11 cellular contexts compared by ENCODE assay signal in the genomic region with DNA sequence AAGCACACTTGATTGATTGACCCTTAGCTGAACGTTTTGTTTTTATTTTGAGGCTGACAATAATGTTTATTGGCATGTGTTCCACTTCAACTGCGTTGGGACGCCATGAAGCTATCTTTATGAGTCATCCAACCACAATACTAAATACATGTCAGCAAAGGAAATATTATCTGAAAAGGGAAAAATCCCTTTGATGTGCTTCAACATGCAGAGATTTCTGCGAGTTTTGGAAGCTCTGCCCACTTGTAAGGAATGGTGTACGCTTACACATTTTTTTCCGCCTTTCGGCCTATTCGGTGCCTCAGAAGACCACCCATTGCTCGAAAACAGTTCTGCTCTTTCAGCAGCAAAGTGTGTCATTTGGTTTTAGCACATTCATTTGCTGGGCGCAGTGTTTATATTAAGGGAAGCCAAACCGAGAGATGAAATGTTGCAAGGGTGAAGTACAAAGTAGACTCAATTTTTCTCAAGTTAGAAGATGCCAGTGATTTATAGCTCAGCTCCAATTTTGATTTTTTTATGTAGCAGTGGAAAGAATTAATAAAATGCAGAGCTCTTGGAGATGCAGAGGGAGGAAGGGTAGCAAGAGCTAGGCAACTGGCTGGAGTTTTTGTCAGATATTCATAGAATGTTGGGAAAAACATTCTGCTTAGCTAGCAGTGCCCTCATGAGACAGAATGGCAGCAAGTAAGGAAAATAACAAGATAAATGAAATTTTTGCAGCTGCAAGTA.
DNase-seq lines count a peak whose midpoint lies in the region; ATAC-seq and TF ChIP-seq lines count a peak whose summit lies in the region.
"Had no signal": no experiment of that assay in that cellular context is flagged by ENCODE, and none has a peak within 500 bp of the region (broad histone marks: within the 10 kb centered on the region; RNA-seq: fewer than 3 reads in every experiment).

No MANE protein-coding gene starts in this region.

- H3K4me1 Mint-ChIP-seq in nephron progenitor cell (peaks cover 84% of the 10 kb centered on the region), progenitor cell of endocrine pancreas (ENCODE audit: low read depth) (no peaks in the 10 kb centered on the region)
- H3K4me1 Mint-ChIP-seq in activated CD4-positive, alpha-beta memory T cell treated with anti-CD3 and anti-CD28 coated beads for 36 hours (ENCODE audit: low read depth), result no peaks in the 10 kb centered on the region

- CTCF ChIA-PET in mammary epithelial cell (lab: Charles Lee; ENCODE audit: low non-redundant PET), result no interaction called here
- CTCF ChIA-PET in activated CD4-positive, alpha-beta memory T cell treated with anti-CD3 and anti-CD28 coated beads for 36 hours (lab: Charles Lee), result no interaction called here

- H3K4me3 Mint-ChIP-seq in nephron progenitor cell (no peak overlapping the region), progenitor cell of endocrine pancreas (ENCODE audit: low read depth) (no peak overlapping the region)
- H3K4me3 Mint-ChIP-seq in activated CD4-positive, alpha-beta memory T cell treated with anti-CD3 and anti-CD28 coated beads for 36 hours, result no peak overlapping the region

- H2AFZ ChIP-seq in mammary epithelial cell (ENCODE audit: low read depth, low read length), result no peak overlapping the region

- H3K4me1 ChIP-seq in mammary epithelial cell (ENCODE audit: insufficient read depth, low read length), result peaks cover 9% of the 10 kb centered on the region

- dilution Hi-C loops in mammary epithelial cell (cut with HindIII; ENCODE audit: low sequenced_read_pairs), result no loop called here

- WGBS in mammary epithelial cell (ENCODE audit: low coverage, missing lambda C conversion rate), result 28% methylated on average over 11 of the region's 11 CpGs

- BruUV-seq in mammary epithelial cell (replicated peaks; lab: Mats Ljungman, UMichigan), result no TSS peak

- no peaks in the 10 kb centered on the region for H4K20me1 ChIP-seq in mammary epithelial cell (ENCODE audit: insufficient read depth, low read length)

- H3K4me3 ChIP-seq in mammary epithelial cell (replicated peaks in 1 of 3; ENCODE audit: insufficient read depth in 1 of 3, low read depth in 2 of 3, low read length in 3 of 3), result no peak overlapping the region

- intact Hi-C loops in mammary epithelial cell (cut with micrococcal nuclease), result no loop called here
- intact Hi-C loops in activated CD4-positive, alpha-beta memory T cell treated with anti-CD3 and anti-CD28 coated beads for 36 hours (cut with micrococcal nuclease), result no loop called here

- H3K27ac Mint-ChIP-seq in nephron progenitor cell (peak overlapping the region; percentile 23), progenitor cell of endocrine pancreas (no peak overlapping the region)
- no peak overlapping the region for H3K27ac Mint-ChIP-seq in activated CD4-positive, alpha-beta memory T cell treated with anti-CD3 and anti-CD28 coated beads for 36 hours

- no peaks in the 10 kb centered on the region for H3K79me2 ChIP-seq in mammary epithelial cell (ENCODE audit: insufficient read depth, low read length)

- in situ Hi-C loops in mammary epithelial cell (cut with MboI; ENCODE audit: low sequenced_read_pairs in 2 of 2), result no loop called here

- no peak overlapping the region for H3K9ac ChIP-seq in mammary epithelial cell (ENCODE audit: insufficient read depth, low read length)

- peaks cover 6% of the 10 kb centered on the region for H3K9me3 Mint-ChIP-seq in nephron progenitor cell
- H3K9me3 Mint-ChIP-seq in activated CD4-positive, alpha-beta memory T cell treated with anti-CD3 and anti-CD28 coated beads for 36 hours, result no peaks in the 10 kb centered on the region
- H3K9me3 Mint-ChIP-seq in progenitor cell of endocrine pancreas (ENCODE audit: low read depth), result peaks cover 3% of the 10 kb centered on the region

- peak overlapping the region; percentile 12 for H3K4me2 ChIP-seq in mammary epithelial cell (ENCODE audit: insufficient read depth, low read depth, low read length)

- no peak overlapping the region for H3K27ac ChIP-seq in mammary epithelial cell (ENCODE audit: insufficient read depth, low read depth, low read length)

- TF ChIP-seq CTCF in mammary epithelial cell (conservative IDR thresholded peaks at IDR 0.05 in 1 of 2, IDR thresholded peaks at IDR 0.05 in 1 of 2; ENCODE audit: extremely low read depth in 1 of 2, insufficient read depth in 1 of 2, low read depth in 1 of 2, low read length in 2 of 2), result no peak
- TF ChIP-seq CTCF in nephron progenitor cell (IDR thresholded peaks at IDR 0.05), result no peak
- no peak for TF ChIP-seq CTCF in progenitor cell of endocrine pancreas (IDR thresholded peaks at IDR 0.05; ENCODE audit: unreplicated experiment)

- H3K27me3 ChIP-seq in mammary epithelial cell (ENCODE audit: insufficient read depth, low read length), result peaks cover 5% of the 10 kb centered on the region
- H3K27me3 ChIP-seq: adrenal gland had no signal

- DNase-seq in ELR (ENCODE audit: low read depth) (peak; percentile 66), HS-5 (ENCODE audit: low read depth) (peak; percentile 39), mammary epithelial cell (peak; percentile 51), nephron progenitor cell (no peak), progenitor cell of endocrine pancreas (ENCODE audit: low spot score, unreplicated experiment) (no peak)
- DNase-seq in activated CD4-positive, alpha-beta memory T cell treated with anti-CD3 and anti-CD28 coated beads for 36 hours, result no peak
- no peak for DNase-seq in activated CD4-positive, alpha-beta T cell treated with anti-CD3 and anti-CD28 coated beads for 1 hour
- DNase-seq: GOT3, mesendoderm had no signal

- H3K36me3 ChIP-seq in mammary epithelial cell (ENCODE audit: insufficient read depth, low read length), result no peaks in the 10 kb centered on the region
- H3K36me3 ChIP-seq: adrenal gland had no signal

- POLR2A ChIA-PET in activated CD4-positive, alpha-beta memory T cell treated with anti-CD3 and anti-CD28 coated beads for 36 hours (lab: Charles Lee), result no interaction called here

- ATAC-seq in HG03159 (IDR thresholded peaks at IDR 0.05; ENCODE audit: unreplicated experiment), result no peak

- H3K36me3 Mint-ChIP-seq in nephron progenitor cell (ENCODE audit: low read depth) (no peaks in the 10 kb centered on the region), progenitor cell of endocrine pancreas (ENCODE audit: insufficient read depth) (no peaks in the 10 kb centered on the region)
- H3K36me3 Mint-ChIP-seq in activated CD4-positive, alpha-beta memory T cell treated with anti-CD3 and anti-CD28 coated beads for 36 hours, result no peaks in the 10 kb centered on the region

- no peaks in the 10 kb centered on the region for H3K9me3 ChIP-seq in mammary epithelial cell (replicated peaks; ENCODE audit: insufficient read depth, low read length)
- H3K9me3 ChIP-seq: adrenal gland had no signal

- H3K27me3 Mint-ChIP-seq in nephron progenitor cell (ENCODE audit: low read depth, poor library complexity) (peaks cover 10% of the 10 kb centered on the region), progenitor cell of endocrine pancreas (peaks cover 39% of the 10 kb centered on the region)
- peaks cover 15% of the 10 kb centered on the region for H3K27me3 Mint-ChIP-seq in activated CD4-positive, alpha-beta memory T cell treated with anti-CD3 and anti-CD28 coated beads for 36 hours

Comparison
In these comparisons a context has a peak if more than half of its experiments do, and no peak if none do; other contexts are left out.
1. DNase-seq: peak in ELR (single experiment), HS-5 (single experiment) and mammary epithelial cell (single experiment); none in nephron progenitor cell (single experiment), activated CD4-positive, alpha-beta memory T cell treated with anti-CD3 and anti-CD28 coated beads for 36 hours (single experiment), progenitor cell of endocrine pancreas (single experiment) and activated CD4-positive, alpha-beta T cell treated with anti-CD3 and anti-CD28 coated beads for 1 hour (single experiment).